Comparison of ENCODE assay signal across 7 cellular contexts in genomic region chr16:8959921-8960787, GRCh38. TPM values are rescaled to one million over a fixed set of nuclear protein-coding genes. Genes with fewer than 3 reads are reported as not detected.
DNase-seq lines count a peak whose midpoint lies in the region; ATAC-seq and TF ChIP-seq lines count a peak whose summit lies in the region.

No MANE protein-coding gene starts in this region.

- DNase-seq in Panc1 (ENCODE audit: low read depth, low spot score): no peak
- no peak for DNase-seq in epithelial cell of proximal tubule (ENCODE audit: low read depth)
- DNase-seq in NCI-H1048 (lab: John Stamatoyannopoulos, UW): no peak
- DNase-seq in mesenteric fat pad (ENCODE audit: low spot score): no peak

- H3K4me1 ChIP-seq in Panc1 (ENCODE audit: control insufficient read depth, insufficient read depth, low read length) (peaks cover 56% of the 10 kb centered on the region), parathyroid adenoma (peaks cover 35% of the 10 kb centered on the region)

- in situ Hi-C loops in Panc1 (cut with HindIII; ENCODE audit: low pct_unique_long_range_greater_than_20kb, low sequenced_read_pairs): no loop called here

- H3K79me2 ChIP-seq in parathyroid adenoma: peaks cover 73% of the 10 kb centered on the region

- ATAC-seq in GM21423 (IDR thresholded peaks at IDR 0.05; ENCODE audit: unreplicated experiment): peak; percentile 18
- 0 out of 2 replicates have a peak, but pooled peaks have one; percentile 5 for ATAC-seq in Panc1
- ATAC-seq in activated CD4-positive, CD25-positive, alpha-beta regulatory T cell treated with anti-CD3 and anti-CD28 coated beads, Interleukin-2, amount 50 U/mL, for 24 hours: no peak

- peak overlapping the region; percentile 13 to 23 for H3K4me3 ChIP-seq in Panc1 (ENCODE audit: low read depth in 2 of 2, low read length in 2 of 2)
- peak overlapping the region; percentile 6 for H3K4me3 ChIP-seq in epithelial cell of proximal tubule (ENCODE audit: low read depth, low read length)
- H3K4me3 ChIP-seq in parathyroid adenoma (ENCODE audit: low read depth, low read length): no peak overlapping the region

- POLR2A ChIA-PET in Panc1 (lab: Charles Lee): interaction anchor here (0.6 kb wide), 1 partner anchor 9 kb away, joined by 4 read pairs; no protein-coding TSS in a partner anchor

- H2AFZ ChIP-seq in parathyroid adenoma: no peak overlapping the region

- H3K4me2 ChIP-seq in parathyroid adenoma (ENCODE audit: low read length): peak overlapping the region; percentile 16

- H3K27ac ChIP-seq in Panc1 (ENCODE audit: low read length) (peak overlapping the region; percentile 72), parathyroid adenoma (no peak overlapping the region)

- H3K9me3 ChIP-seq in Panc1 (ENCODE audit: control insufficient read depth, insufficient read depth, low read depth, low read length) (no peaks in the 10 kb centered on the region), parathyroid adenoma (ENCODE audit: control insufficient read depth, low read length) (no peaks in the 10 kb centered on the region)

- CTCF ChIA-PET in Panc1 (lab: Charles Lee): interaction anchor here (1.4 kb wide), 1 partner anchor 48 kb away, joined by 4 read pairs; no protein-coding TSS in a partner anchor

- no TSS peak for BruUV-seq in Panc1 (replicated peaks; lab: Mats Ljungman, UMichigan)

- H3K27me3 ChIP-seq in Panc1 (ENCODE audit: control insufficient read depth, insufficient read depth, low read length): no peaks in the 10 kb centered on the region
- no peaks in the 10 kb centered on the region for H3K27me3 ChIP-seq in parathyroid adenoma (ENCODE audit: control insufficient read depth, insufficient read depth, low read length)

- intact Hi-C loops in Panc1 (cut with micrococcal nuclease; ENCODE audit: unreplicated experiment): loop anchor here (10.0 kb wide), 1 partner anchor 135 kb away; the partner anchor contains the start of gene HAPSTR1

- H3K36me3 ChIP-seq in Panc1 (ENCODE audit: control insufficient read depth, insufficient read depth, low read length) (peaks cover 4% of the 10 kb centered on the region; the same call in 1 of the 2 replicates), parathyroid adenoma (ENCODE audit: control insufficient read depth, insufficient read depth, low read length) (no peaks in the 10 kb centered on the region)

- no peak for TF ChIP-seq CTCF in Panc1 (IDR thresholded peaks at IDR 0.05)
- TF ChIP-seq CTCF in epithelial cell of proximal tubule (conservative IDR thresholded peaks at IDR 0.05; ENCODE audit: low read depth, low read length): no peak
- TF ChIP-seq CTCF in parathyroid adenoma (IDR thresholded peaks at IDR 0.05): no peak

- H3K9ac ChIP-seq in parathyroid adenoma: no peak overlapping the region

RNA-seq across cellular contexts. Expression of gene USP7, which starts 3.6 kb away (rescaled TPM):
- total RNA-seq in Panc1 (2021; ENCODE audit: unreplicated experiment): 125 TPM
- 66.1 TPM for polyA plus RNA-seq in Panc1 (2012; ENCODE audit: insufficient read length)
- 58.6 and 91.4 TPM in 2 replicates for total RNA-seq in epithelial cell of proximal tubule
- total RNA-seq in mesenteric fat pad: 95.5 TPM

Comparison
In these comparisons a context has a peak if more than half of its experiments do, and no peak if none do; other contexts are left out.
1. ATAC-seq: peak in GM21423 (single experiment) and Panc1 (single experiment); none in activated CD4-positive, CD25-positive, alpha-beta regulatory T cell treated with anti-CD3 and anti-CD28 coated beads, Interleukin-2, amount 50 U/mL, for 24 hours (0 of 2).